ENCODE assay signal across 1 cellular context in the genomic region with DNA sequence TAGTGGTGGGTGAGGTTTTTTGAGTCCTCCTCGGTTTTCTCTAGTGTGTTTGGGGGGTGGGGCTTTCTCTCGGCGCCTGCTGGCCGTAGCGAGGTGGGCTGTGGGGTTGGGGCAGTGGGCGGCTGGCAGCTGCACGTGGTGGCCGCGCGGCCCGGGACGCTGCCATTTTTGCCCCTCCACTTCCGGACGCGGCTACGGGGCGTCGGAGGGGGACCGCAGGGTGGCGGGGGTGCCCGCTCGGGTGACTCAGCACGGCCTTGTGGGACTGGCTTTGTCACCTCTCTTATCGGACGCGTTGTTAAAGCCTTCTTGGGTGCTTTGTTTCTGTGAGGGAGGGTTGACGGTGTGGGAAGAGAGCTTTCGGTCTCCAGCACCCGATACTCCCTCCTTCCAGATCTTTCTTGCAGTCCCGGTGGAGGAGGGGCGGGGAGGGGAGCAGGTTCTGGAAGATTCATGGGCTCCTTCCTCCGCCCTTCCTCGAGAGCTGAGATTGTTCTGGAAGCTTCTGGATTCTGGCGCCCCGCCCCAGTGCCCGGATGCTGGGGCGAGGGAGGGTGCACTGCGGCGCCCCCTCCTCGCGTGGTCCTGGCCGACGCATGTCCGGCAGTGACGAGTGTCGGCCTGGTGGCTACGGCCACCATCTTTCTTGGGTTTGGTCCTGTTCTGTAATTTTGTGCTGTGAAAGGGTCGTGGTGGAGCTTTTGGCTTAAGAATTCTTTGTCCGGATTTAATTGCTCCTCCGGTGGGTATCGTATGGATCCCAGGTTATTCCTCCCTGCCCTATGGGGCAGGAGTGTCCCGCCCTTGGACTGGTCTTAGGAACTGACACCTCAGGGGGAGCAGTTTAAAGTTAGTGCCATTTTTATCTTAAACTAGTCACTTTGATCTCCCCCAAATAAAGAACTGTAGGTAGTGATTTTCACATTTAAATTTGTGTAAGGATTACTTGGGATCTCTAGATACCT.
A peak's percentile ranks its signal among the peaks of the same experiment; 100 is the strongest.
TF ChIP-seq lines count a peak whose summit lies in the region.

No MANE protein-coding gene starts in this region.

TF ChIP-seq in K562, 482 proteins besides CTCF, POLR2A, EP300 and RAD21 (continued from another document and continues in another):
- TF ChIP-seq, protein P1, sequence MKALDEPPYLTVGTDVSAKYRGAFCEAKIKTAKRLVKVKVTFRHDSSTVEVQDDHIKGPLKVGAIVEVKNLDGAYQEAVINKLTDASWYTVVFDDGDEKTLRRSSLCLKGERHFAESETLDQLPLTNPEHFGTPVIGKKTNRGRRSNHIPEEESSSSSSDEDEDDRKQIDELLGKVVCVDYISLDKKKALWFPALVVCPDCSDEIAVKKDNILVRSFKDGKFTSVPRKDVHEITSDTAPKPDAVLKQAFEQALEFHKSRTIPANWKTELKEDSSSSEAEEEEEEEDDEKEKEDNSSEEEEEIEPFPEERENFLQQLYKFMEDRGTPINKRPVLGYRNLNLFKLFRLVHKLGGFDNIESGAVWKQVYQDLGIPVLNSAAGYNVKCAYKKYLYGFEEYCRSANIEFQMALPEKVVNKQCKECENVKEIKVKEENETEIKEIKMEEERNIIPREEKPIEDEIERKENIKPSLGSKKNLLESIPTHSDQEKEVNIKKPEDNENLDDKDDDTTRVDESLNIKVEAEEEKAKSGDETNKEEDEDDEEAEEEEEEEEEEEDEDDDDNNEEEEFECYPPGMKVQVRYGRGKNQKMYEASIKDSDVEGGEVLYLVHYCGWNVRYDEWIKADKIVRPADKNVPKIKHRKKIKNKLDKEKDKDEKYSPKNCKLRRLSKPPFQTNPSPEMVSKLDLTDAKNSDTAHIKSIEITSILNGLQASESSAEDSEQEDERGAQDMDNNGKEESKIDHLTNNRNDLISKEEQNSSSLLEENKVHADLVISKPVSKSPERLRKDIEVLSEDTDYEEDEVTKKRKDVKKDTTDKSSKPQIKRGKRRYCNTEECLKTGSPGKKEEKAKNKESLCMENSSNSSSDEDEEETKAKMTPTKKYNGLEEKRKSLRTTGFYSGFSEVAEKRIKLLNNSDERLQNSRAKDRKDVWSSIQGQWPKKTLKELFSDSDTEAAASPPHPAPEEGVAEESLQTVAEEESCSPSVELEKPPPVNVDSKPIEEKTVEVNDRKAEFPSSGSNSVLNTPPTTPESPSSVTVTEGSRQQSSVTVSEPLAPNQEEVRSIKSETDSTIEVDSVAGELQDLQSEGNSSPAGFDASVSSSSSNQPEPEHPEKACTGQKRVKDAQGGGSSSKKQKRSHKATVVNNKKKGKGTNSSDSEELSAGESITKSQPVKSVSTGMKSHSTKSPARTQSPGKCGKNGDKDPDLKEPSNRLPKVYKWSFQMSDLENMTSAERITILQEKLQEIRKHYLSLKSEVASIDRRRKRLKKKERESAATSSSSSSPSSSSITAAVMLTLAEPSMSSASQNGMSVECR (CRISPR knock-in tag; IDR thresholded peaks at IDR 0.05), result peak; percentile 96
- TF ChIP-seq PTRF (tag; IDR thresholded peaks at IDR 0.05), result no peak
- TF ChIP-seq ZNF212 (CRISPR knock-in tag; IDR thresholded peaks at IDR 0.05), result no peak; the same call in 1 of the 2 replicates
- TF ChIP-seq TEAD2 (tag; IDR thresholded peaks at IDR 0.05), result no peak
- TF ChIP-seq ZNF133 (CRISPR knock-in tag; IDR thresholded peaks at IDR 0.05), result no peak
- TF ChIP-seq, protein P2, sequence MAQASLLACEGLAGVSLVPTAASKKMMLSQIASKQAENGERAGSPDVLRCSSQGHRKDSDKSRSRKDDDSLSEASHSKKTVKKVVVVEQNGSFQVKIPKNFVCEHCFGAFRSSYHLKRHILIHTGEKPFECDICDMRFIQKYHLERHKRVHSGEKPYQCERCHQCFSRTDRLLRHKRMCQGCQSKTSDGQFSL (CRISPR knock-in tag; IDR thresholded peaks at IDR 0.05), result peak; percentile 95
- TF ChIP-seq, protein P2 (tag; IDR thresholded peaks at IDR 0.05), result peak in 1 of 2 experiments; percentile 62; a peak in 1 of 4 replicates
- TF ChIP-seq, protein P3, sequence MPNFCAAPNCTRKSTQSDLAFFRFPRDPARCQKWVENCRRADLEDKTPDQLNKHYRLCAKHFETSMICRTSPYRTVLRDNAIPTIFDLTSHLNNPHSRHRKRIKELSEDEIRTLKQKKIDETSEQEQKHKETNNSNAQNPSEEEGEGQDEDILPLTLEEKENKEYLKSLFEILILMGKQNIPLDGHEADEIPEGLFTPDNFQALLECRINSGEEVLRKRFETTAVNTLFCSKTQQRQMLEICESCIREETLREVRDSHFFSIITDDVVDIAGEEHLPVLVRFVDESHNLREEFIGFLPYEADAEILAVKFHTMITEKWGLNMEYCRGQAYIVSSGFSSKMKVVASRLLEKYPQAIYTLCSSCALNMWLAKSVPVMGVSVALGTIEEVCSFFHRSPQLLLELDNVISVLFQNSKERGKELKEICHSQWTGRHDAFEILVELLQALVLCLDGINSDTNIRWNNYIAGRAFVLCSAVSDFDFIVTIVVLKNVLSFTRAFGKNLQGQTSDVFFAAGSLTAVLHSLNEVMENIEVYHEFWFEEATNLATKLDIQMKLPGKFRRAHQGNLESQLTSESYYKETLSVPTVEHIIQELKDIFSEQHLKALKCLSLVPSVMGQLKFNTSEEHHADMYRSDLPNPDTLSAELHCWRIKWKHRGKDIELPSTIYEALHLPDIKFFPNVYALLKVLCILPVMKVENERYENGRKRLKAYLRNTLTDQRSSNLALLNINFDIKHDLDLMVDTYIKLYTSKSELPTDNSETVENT (CRISPR knock-in tag; IDR thresholded peaks at IDR 0.05), result peak; percentile 30; the same call in 1 of the 2 replicates
- TF ChIP-seq ZNF77 (CRISPR knock-in tag; IDR thresholded peaks at IDR 0.05), result no peak
- TF ChIP-seq DPF2 (IDR thresholded peaks at IDR 0.05), result peak; percentile 84
- TF ChIP-seq, protein P4, sequence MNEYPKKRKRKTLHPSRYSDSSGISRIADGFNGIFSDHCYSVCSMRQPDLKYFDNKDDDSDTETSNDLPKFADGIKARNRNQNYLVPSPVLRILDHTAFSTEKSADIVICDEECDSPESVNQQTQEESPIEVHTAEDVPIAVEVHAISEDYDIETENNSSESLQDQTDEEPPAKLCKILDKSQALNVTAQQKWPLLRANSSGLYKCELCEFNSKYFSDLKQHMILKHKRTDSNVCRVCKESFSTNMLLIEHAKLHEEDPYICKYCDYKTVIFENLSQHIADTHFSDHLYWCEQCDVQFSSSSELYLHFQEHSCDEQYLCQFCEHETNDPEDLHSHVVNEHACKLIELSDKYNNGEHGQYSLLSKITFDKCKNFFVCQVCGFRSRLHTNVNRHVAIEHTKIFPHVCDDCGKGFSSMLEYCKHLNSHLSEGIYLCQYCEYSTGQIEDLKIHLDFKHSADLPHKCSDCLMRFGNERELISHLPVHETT (CRISPR knock-in tag; conservative IDR thresholded peaks at IDR 0.05 in 1 of 2, IDR thresholded peaks at IDR 0.05 in 1 of 2), result no peak
- TF ChIP-seq ZSCAN29 (IDR thresholded peaks at IDR 0.05), result no peak; the same call in 1 of the 2 replicates
- TF ChIP-seq HDAC8 (tag; IDR thresholded peaks at IDR 0.05), result 0 out of 2 replicates have a peak, but pooled peaks have one; percentile 24
- no peak for TF ChIP-seq GTF3C2 (IDR thresholded peaks at IDR 0.05; ENCODE audit: borderline replicate concordance, extremely low read depth, insufficient read length)
- TF ChIP-seq ZFP36 (IDR thresholded peaks at IDR 0.05; ENCODE audit: low read depth, low read length, partially characterized antibody), result no peak
- TF ChIP-seq CC2D1A (IDR thresholded peaks at IDR 0.05), result no peak
- TF ChIP-seq LARP7 (IDR thresholded peaks at IDR 0.05), result 0 out of 2 replicates have a peak, but pooled peaks have one; percentile 2
- TF ChIP-seq CHD2 (IDR thresholded peaks at IDR 0.05; ENCODE audit: low read depth, low read length), result peak; percentile 18; the same call in 1 of the 2 replicates
- TF ChIP-seq ZNF561 (CRISPR knock-in tag; conservative IDR thresholded peaks at IDR 0.05), result no peak
- TF ChIP-seq NFE2 (IDR thresholded peaks at IDR 0.05; ENCODE audit: low read depth), result peak; percentile 99
- no peak for TF ChIP-seq MECOM (CRISPR knock-in tag; IDR thresholded peaks at IDR 0.05)
- peak; percentile 99 for TF ChIP-seq SAP30 (IDR thresholded peaks at IDR 0.05; ENCODE audit: borderline replicate concordance, insufficient read depth, low read depth, low read length, poor library complexity, severe bottlenecking)
- TF ChIP-seq EGR1 (conservative IDR thresholded peaks at IDR 0.05), result peak; percentile 83
- TF ChIP-seq CHD7 (IDR thresholded peaks at IDR 0.05; ENCODE audit: low read depth, low read length), result no peak
- TF ChIP-seq ZNF583 (CRISPR knock-in tag; IDR thresholded peaks at IDR 0.05), result peak; percentile 28; the same call in 1 of the 2 replicates
- peak; percentile 91; the same call in 1 of the 2 replicates for TF ChIP-seq GTF2E2 (tag; IDR thresholded peaks at IDR 0.05)
